In the genomic region with DNA sequence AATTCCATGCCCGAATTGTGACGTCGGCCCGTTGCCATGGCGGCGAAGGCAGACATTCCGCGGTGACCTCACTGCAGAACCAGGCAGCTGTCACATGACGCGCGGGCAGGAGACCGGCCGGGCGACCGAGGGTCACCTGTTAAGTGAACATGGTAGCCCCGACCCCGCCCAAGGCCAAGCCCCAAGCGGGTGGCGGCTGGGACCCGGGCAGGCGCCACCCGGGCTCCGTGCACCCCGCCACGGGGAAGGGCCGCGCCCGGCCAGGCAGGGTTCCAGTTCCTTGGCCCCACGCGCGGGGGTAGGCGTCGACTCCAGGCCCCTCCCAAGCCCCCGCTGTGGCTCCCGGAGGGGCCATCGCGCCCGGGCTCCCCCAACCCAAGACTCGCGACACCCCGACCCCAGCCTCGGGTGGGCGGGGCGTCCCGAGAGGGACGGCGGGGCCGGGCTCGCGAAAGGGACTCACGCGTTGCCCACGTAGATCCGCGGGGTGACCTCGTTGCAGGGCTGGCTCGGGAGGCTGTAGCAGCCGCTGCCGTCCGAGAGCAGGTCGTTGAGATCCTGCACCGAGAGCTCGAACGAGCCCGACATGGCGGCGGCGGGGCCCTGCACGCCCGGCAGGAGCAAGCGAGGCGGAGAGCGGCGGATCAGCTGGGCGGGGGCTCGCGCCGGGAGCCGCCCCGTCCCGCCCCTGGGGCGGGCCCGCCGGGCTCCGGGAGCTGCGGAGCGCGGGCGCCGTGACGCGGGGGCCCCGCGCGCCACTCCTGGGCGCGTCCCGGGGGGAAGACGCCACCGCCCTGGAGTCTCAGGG, we compare ENCODE assay signal across 8 cellular contexts. TPM values are rescaled to one million over a fixed set of nuclear protein-coding genes. Genes with fewer than 3 reads are reported as not detected.
A peak's percentile ranks its signal among the peaks of the same experiment; 100 is the strongest.
DNase-seq lines count a peak whose midpoint lies in the region; ATAC-seq lines count a peak whose summit lies in the region.

A gene (minus strand): TSS at position 641 of the 808 bp plus-strand sequence. CDS start 53 bp downstream, at position 588.

- ATAC-seq in GM18520 (IDR thresholded peaks at IDR 0.05; ENCODE audit: unreplicated experiment) (peak; percentile 73), HG03108 (IDR thresholded peaks at IDR 0.05; ENCODE audit: unreplicated experiment) (peak; percentile 89)

- H3K9me3 Mint-ChIP-seq in dendritic cell treated with granulocyte-macrophage colony-stimulating factor and Interleukin-4, amounts not matched to agents 40 ng/mL and 50 ng/mL, for 4 days: no peaks in the 10 kb centered on the region

- peak within 1 kb of the TSS; percentile 92 for H3K27ac Mint-ChIP-seq in dendritic cell treated with granulocyte-macrophage colony-stimulating factor and Interleukin-4, amounts not matched to agents 40 ng/mL and 50 ng/mL, for 4 days

- peaks cover 90% of the 10 kb centered on the region for H3K4me1 Mint-ChIP-seq in dendritic cell treated with granulocyte-macrophage colony-stimulating factor and Interleukin-4, amounts not matched to agents 40 ng/mL and 50 ng/mL, for 4 days (ENCODE audit: low read depth)

- intact Hi-C loops in dendritic cell treated with granulocyte-macrophage colony-stimulating factor and Interleukin-4, amounts not matched to agents 40 ng/mL and 50 ng/mL, for 4 days (cut with micrococcal nuclease): loop anchor here (5.0 kb wide), 2 partner anchors 54 to 69 kb away; a partner anchor contains a TSS

- H3K27me3 Mint-ChIP-seq in dendritic cell treated with granulocyte-macrophage colony-stimulating factor and Interleukin-4, amounts not matched to agents 40 ng/mL and 50 ng/mL, for 4 days: no peaks in the 10 kb centered on the region

- DNase-seq in A172 (ENCODE audit: low spot score) (peak; percentile 94), NCI-H446 treated with DMSO at 0.1 percent for 48 hours (lab: John Stamatoyannopoulos, UW) (peak; percentile 60), left kidney (ENCODE audit: low read depth, low spot score) (peak; percentile 98)
- DNase-seq in activated CD4-positive, alpha-beta T cell treated with anti-CD3 and anti-CD28 coated beads, Interleukin-2, amount 50 U/mL, for 24 hours (ENCODE audit: low read depth in 1 of 2, low spot score in 1 of 2): peak; percentile 43 to 56
- DNase-seq in stimulated activated CD4-positive, alpha-beta T cell treated with anti-CD3 and anti-CD28 coated beads, Interleukin-1b, Interleukin-23, amount 100 ng/mL, for 24 hours (ENCODE audit: low read depth in 4 of 4, low spot score in 1 of 4): peak; percentile 42 to 65 (median 48)

- peaks cover 48% of the 10 kb centered on the region for H3K36me3 Mint-ChIP-seq in dendritic cell treated with granulocyte-macrophage colony-stimulating factor and Interleukin-4, amounts not matched to agents 40 ng/mL and 50 ng/mL, for 4 days (ENCODE audit: low read depth)

- peak within 1 kb of the TSS; percentile 89 for H3K4me3 Mint-ChIP-seq in dendritic cell treated with granulocyte-macrophage colony-stimulating factor and Interleukin-4, amounts not matched to agents 40 ng/mL and 50 ng/mL, for 4 days

RNA-seq across cellular contexts. Expression of the gene that starts here (rescaled TPM):
- total RNA-seq in A172 (2014; rRNA removed; shearing (Covaris generic)): 74.8 and 84.6 TPM in 2 replicates

Comparison
In these comparisons a context has a peak if more than half of its experiments do, and no peak if none do; other contexts are left out.
1. Peak in every context shown above with its lines: DNase-seq and ATAC-seq.
2. DNase-seq: peak in every context shown above with its lines; median percentile 98 in left kidney; 94 in A172; 60 in NCI-H446 treated with DMSO at 0.1 percent for 48 hours; 50 in activated CD4-positive, alpha-beta T cell treated with anti-CD3 and anti-CD28 coated beads, Interleukin-2, amount 50 U/mL, for 24 hours; 48 in stimulated activated CD4-positive, alpha-beta T cell treated with anti-CD3 and anti-CD28 coated beads, Interleukin-1b, Interleukin-23, amount 100 ng/mL, for 24 hours.